In genomic region chr9:89538874-89539273, GRCh38 we compare ENCODE assay signal across 16 cellular contexts. TPM values are rescaled to one million over a fixed set of nuclear protein-coding genes. Genes with fewer than 3 reads are reported as not detected.
DNase-seq lines count a peak whose midpoint lies in the region; ATAC-seq and TF ChIP-seq lines count a peak whose summit lies in the region.
"Had no signal": no experiment of that assay in that cellular context is flagged by ENCODE, and none has a peak within 500 bp of the region (broad histone marks: within the 10 kb centered on the region; RNA-seq: fewer than 3 reads in every experiment).

No MANE protein-coding gene starts in this region.

- TF ChIP-seq CTCF in Loucy (conservative IDR thresholded peaks at IDR 0.05; ENCODE audit: low read length): no peak
- TF ChIP-seq CTCF in natural killer cell (IDR thresholded peaks at IDR 0.05): no peak

- H3K4me2 ChIP-seq in Loucy (ENCODE audit: low read depth, low read length, poor library complexity, severe bottlenecking): no peak overlapping the region

- no peaks in the 10 kb centered on the region for H3K27me3 Mint-ChIP-seq in activated CD4-positive, alpha-beta T cell treated with anti-CD3 and anti-CD28 coated beads, Interleukin-2, amount 10 ng/mL, durations not matched to agents 7 days and 5 days
- H3K27me3 Mint-ChIP-seq in natural killer cell (ENCODE audit: low read depth in 2 of 2): no peaks in the 10 kb centered on the region

- H3K27ac Mint-ChIP-seq in activated CD4-positive, alpha-beta T cell treated with anti-CD3 and anti-CD28 coated beads, Interleukin-2, amount 10 ng/mL, durations not matched to agents 7 days and 5 days: peak overlapping the region; percentile 93
- H3K27ac Mint-ChIP-seq in natural killer cell: peak overlapping the region; percentile 85 to 98

- no peak overlapping the region for H3K4me3 Mint-ChIP-seq in activated CD4-positive, alpha-beta T cell treated with anti-CD3 and anti-CD28 coated beads, Interleukin-2, amount 10 ng/mL, durations not matched to agents 7 days and 5 days
- H3K4me3 Mint-ChIP-seq in natural killer cell: peak overlapping the region; percentile 59

- peak overlapping the region; percentile 74 for H3K9ac ChIP-seq in Loucy (ENCODE audit: low read depth, low read length, poor library complexity, severe bottlenecking)

- H3K4me1 ChIP-seq in Loucy (ENCODE audit: insufficient read depth, low read length, poor library complexity, severe bottlenecking): peaks cover 92% of the 10 kb centered on the region
- H3K4me1 ChIP-seq: Caco-2, SJCRH30 had no signal

- ATAC-seq in natural killer cell: no peak
- ATAC-seq: left lobe of liver had no signal

- no peaks in the 10 kb centered on the region for H3K27me3 ChIP-seq in Loucy (ENCODE audit: insufficient read depth, low read length, poor library complexity, severe bottlenecking)
- H3K27me3 ChIP-seq: SJCRH30 had no signal

- intact Hi-C loops in natural killer cell (cut with micrococcal nuclease): loop anchor here (5.0 kb wide), 1 partner anchor 92 kb away; no protein-coding TSS in a partner anchor

- H3K9me3 ChIP-seq in Loucy (ENCODE audit: insufficient read depth, low read depth, low read length): no peaks in the 10 kb centered on the region
- H3K9me3 ChIP-seq: Caco-2, SJCRH30 had no signal

- H3K36me3 ChIP-seq in Loucy (ENCODE audit: insufficient read depth, low read length): no peaks in the 10 kb centered on the region
- H3K36me3 ChIP-seq: SJCRH30 had no signal

- peaks cover 51% of the 10 kb centered on the region for H3K79me2 ChIP-seq in Loucy (ENCODE audit: insufficient read depth, low read length)

- POLR2A ChIA-PET in activated CD4-positive, alpha-beta T cell treated with anti-CD3 and anti-CD28 coated beads, Interleukin-2, amount 10 ng/mL, durations not matched to agents 7 days and 5 days (lab: Charles Lee): no interaction called here

- no peaks in the 10 kb centered on the region for H3K9me2 ChIP-seq in Loucy (replicated peaks; ENCODE audit: low read depth, low read length)

- H3F3A ChIP-seq in Loucy (ENCODE audit: low read depth): peaks cover 4% of the 10 kb centered on the region; the same call in 1 of the 2 replicates

- H3K36me3 Mint-ChIP-seq in activated CD4-positive, alpha-beta T cell treated with anti-CD3 and anti-CD28 coated beads, Interleukin-2, amount 10 ng/mL, durations not matched to agents 7 days and 5 days (ENCODE audit: low read depth): peaks cover 2% of the 10 kb centered on the region
- H3K36me3 Mint-ChIP-seq in natural killer cell: no peaks in the 10 kb centered on the region

- H2AFZ ChIP-seq in Loucy (ENCODE audit: low read length): no peak overlapping the region

- H4K20me1 ChIP-seq in Loucy (ENCODE audit: insufficient read depth, low read length, poor library complexity, severe bottlenecking): no peaks in the 10 kb centered on the region

- no peak for DNase-seq in activated CD4-positive, alpha-beta T cell treated with anti-CD3 and anti-CD28 coated beads, Interleukin-2, amount 10 ng/mL, durations not matched to agents 7 days and 5 days
- no peak for DNase-seq in activated CD4-positive, alpha-beta T cell treated with anti-CD3 and anti-CD28 coated beads for 4 hours
- peak; percentile 8 for DNase-seq in RPMI8226
- no peak for DNase-seq in natural killer cell
- DNase-seq in NOMO-1 (lab: John Stamatoyannopoulos, UW; ENCODE audit: unreplicated experiment in 2 of 2): no peak
- DNase-seq in MV-4-11 (lab: John Stamatoyannopoulos, UW): no peak
- no peak for DNase-seq in OCI-M2 (lab: John Stamatoyannopoulos, UW; ENCODE audit: unreplicated experiment)
- DNase-seq: Caco-2; central memory CD4-positive, alpha-beta T cell; foreskin fibroblast; Karpas-422; NCI-H1930; SJCRH30; stimulated activated CD4-positive, alpha-beta T cell treated with anti-CD3 and anti-CD28 coated beads, Interleukin-12 subunit alpha, Interleukin-12 subunit beta, amount 100 ng/mL, for 4 hours had no signal

- no peak overlapping the region for H3K4me3 ChIP-seq in Loucy (ENCODE audit: low read length, poor library complexity, severe bottlenecking)
- H3K4me3 ChIP-seq: SJCRH30 had no signal

- CTCF ChIA-PET in activated CD4-positive, alpha-beta T cell treated with anti-CD3 and anti-CD28 coated beads, Interleukin-2, amount 10 ng/mL, durations not matched to agents 7 days and 5 days (lab: Charles Lee): interaction anchor here (1.0 to 2.5 kb wide), 5 partner anchors 10 to 110 kb away, joined by 3 to 21 read pairs (median 4); no protein-coding TSS in a partner anchor

- H3K4me1 Mint-ChIP-seq in activated CD4-positive, alpha-beta T cell treated with anti-CD3 and anti-CD28 coated beads, Interleukin-2, amount 10 ng/mL, durations not matched to agents 7 days and 5 days: peaks cover 77% of the 10 kb centered on the region
- peaks cover 82 to 85% of the 10 kb centered on the region in 2 donors for H3K4me1 Mint-ChIP-seq in natural killer cell

- H3K9me3 Mint-ChIP-seq in activated CD4-positive, alpha-beta T cell treated with anti-CD3 and anti-CD28 coated beads, Interleukin-2, amount 10 ng/mL, durations not matched to agents 7 days and 5 days: no peaks in the 10 kb centered on the region
- no peaks in the 10 kb centered on the region for H3K9me3 Mint-ChIP-seq in natural killer cell

RNA-seq across cellular contexts. Expression of gene SEMA4D, which starts 41.0 kb away (rescaled TPM):
- total RNA-seq in activated CD4-positive, alpha-beta T cell treated with anti-CD3 and anti-CD28 coated beads, Interleukin-2, amount 10 ng/mL, durations not matched to agents 7 days and 5 days: 100 to 1,000 TPM; 334 to 336 TPM
- total RNA-seq in natural killer cell: 100 to 1,000 TPM; 354 to 448 (median 420) TPM
- total RNA-seq: SJCRH30 had no signal
